Comparison of ENCODE assay signal across 29 cellular contexts in genomic region chr7:4783292-4783652, GRCh38.
"Had no signal": no experiment of that assay in that cellular context is flagged by ENCODE, and none has a peak within 500 bp of the region (broad histone marks: within the 10 kb centered on the region; RNA-seq: fewer than 3 reads in every experiment).

No MANE protein-coding gene starts in this region.

- H3K9me3 Mint-ChIP-seq: activated CD4-positive, alpha-beta memory T cell treated with anti-CD3 and anti-CD28 coated beads for 36 hours; activated CD4-positive, alpha-beta T cell treated with anti-CD3 and anti-CD28 coated beads, Interleukin-2, amount 10 ng/mL, durations not matched to agents 24 days and 14 days; activated naive CD4-positive, alpha-beta T cell treated with anti-CD3 and anti-CD28 coated beads for 36 hours; activated naive CD4-positive, alpha-beta T cell treated with anti-CD3 and anti-CD28 coated beads, Interleukin-2, amount 50 U/mL, for 24 hours; activated naive CD8-positive, alpha-beta T cell treated with anti-CD3 and anti-CD28 coated beads for 36 hours; activated naive CD8-positive, alpha-beta T cell treated with anti-CD3 and anti-CD28 coated beads, Interleukin-2, amount 50 U/mL, for 24 hours; activated T-helper 1 cell treated with anti-CD3 and anti-CD28 coated beads, Interleukin-12 subunit alpha, Interleukin-12 subunit beta, Interleukin-2, Interleukin-4 antibody, amounts not matched to agents 30 ng/mL and 10 ng/mL and 1 ng/mL, durations not matched to agents 14 hours and 24 hours and 36 hours; activated T-helper 2 cell treated with anti-CD3 and anti-CD28 coated beads, Interferon-gamma antibody, Interleukin-2, Interleukin-4, amounts not matched to agents 10 μg/mL and 5 μg/mL and 100 μg/mL, durations not matched to agents 14 hours and 24 hours and 36 hours; brain had no signal

- H3K4me1 ChIP-seq: ascending aorta, breast epithelium, colonic mucosa had no signal

- ATAC-seq: activated CD4-positive, alpha-beta T cell treated with anti-CD3 and anti-CD28 coated beads for 36 hours; activated CD8-positive, alpha-beta memory T cell treated with anti-CD3 and anti-CD28 coated beads, Interleukin-2, amount 10 ng/mL, durations not matched to agents 7 days and 5 days; activated CD8-positive, alpha-beta T cell treated with anti-CD3 and anti-CD28 coated beads, Interleukin-2, amount 10 ng/mL, durations not matched to agents 7 days and 5 days; activated naive CD8-positive, alpha-beta T cell treated with anti-CD3 and anti-CD28 coated beads, Interleukin-2, amount 50 U/mL, for 24 hours; gastroesophageal sphincter had no signal

- H3K27me3 Mint-ChIP-seq: activated CD4-positive, alpha-beta memory T cell treated with anti-CD3 and anti-CD28 coated beads for 36 hours; activated CD4-positive, alpha-beta T cell treated with anti-CD3 and anti-CD28 coated beads for 36 hours; activated CD4-positive, alpha-beta T cell treated with anti-CD3 and anti-CD28 coated beads, Interleukin-2, amount 10 ng/mL, durations not matched to agents 24 days and 14 days; activated CD8-positive, alpha-beta memory T cell treated with anti-CD3 and anti-CD28 coated beads, Interleukin-2, amount 10 ng/mL, durations not matched to agents 7 days and 5 days; activated naive CD4-positive, alpha-beta T cell treated with anti-CD3 and anti-CD28 coated beads, Interleukin-2, amount 50 U/mL, for 24 hours; activated naive CD8-positive, alpha-beta T cell treated with anti-CD3 and anti-CD28 coated beads for 36 hours; activated naive CD8-positive, alpha-beta T cell treated with anti-CD3 and anti-CD28 coated beads, Interleukin-2, amount 50 U/mL, for 24 hours had no signal

- H3K4me3 Mint-ChIP-seq: activated CD4-positive, alpha-beta memory T cell treated with anti-CD3 and anti-CD28 coated beads for 36 hours; activated CD4-positive, alpha-beta T cell treated with anti-CD3 and anti-CD28 coated beads for 36 hours; activated CD4-positive, alpha-beta T cell treated with anti-CD3 and anti-CD28 coated beads, Interleukin-2, amount 10 ng/mL, durations not matched to agents 24 days and 14 days; activated CD8-positive, alpha-beta memory T cell treated with anti-CD3 and anti-CD28 coated beads, Interleukin-2, amount 10 ng/mL, durations not matched to agents 7 days and 5 days; activated CD8-positive, alpha-beta T cell treated with anti-CD3 and anti-CD28 coated beads, Interleukin-2, amount 10 ng/mL, durations not matched to agents 7 days and 5 days; activated naive CD4-positive, alpha-beta T cell treated with anti-CD3 and anti-CD28 coated beads for 36 hours; activated naive CD4-positive, alpha-beta T cell treated with anti-CD3 and anti-CD28 coated beads, Interleukin-2, amount 50 U/mL, for 24 hours; activated naive CD8-positive, alpha-beta T cell treated with anti-CD3 and anti-CD28 coated beads for 36 hours; activated naive CD8-positive, alpha-beta T cell treated with anti-CD3 and anti-CD28 coated beads, Interleukin-2, amount 50 U/mL, for 24 hours; activated T-helper 1 cell treated with anti-CD3 and anti-CD28 coated beads, Interleukin-12 subunit alpha, Interleukin-12 subunit beta, Interleukin-2, Interleukin-4 antibody, amounts not matched to agents 30 ng/mL and 10 ng/mL and 1 ng/mL, durations not matched to agents 14 hours and 24 hours and 36 hours; brain had no signal

- H3K27ac Mint-ChIP-seq: activated CD4-positive, alpha-beta memory T cell treated with anti-CD3 and anti-CD28 coated beads for 36 hours; activated CD4-positive, alpha-beta T cell treated with anti-CD3 and anti-CD28 coated beads for 36 hours; activated CD4-positive, alpha-beta T cell treated with anti-CD3 and anti-CD28 coated beads, Interleukin-2, amount 10 ng/mL, durations not matched to agents 24 days and 14 days; activated CD8-positive, alpha-beta memory T cell treated with anti-CD3 and anti-CD28 coated beads, Interleukin-2, amount 10 ng/mL, durations not matched to agents 7 days and 5 days; activated CD8-positive, alpha-beta T cell treated with anti-CD3 and anti-CD28 coated beads, Interleukin-2, amount 10 ng/mL, durations not matched to agents 7 days and 5 days; activated naive CD4-positive, alpha-beta T cell treated with anti-CD3 and anti-CD28 coated beads for 36 hours; activated naive CD4-positive, alpha-beta T cell treated with anti-CD3 and anti-CD28 coated beads, Interleukin-2, amount 50 U/mL, for 24 hours; activated naive CD8-positive, alpha-beta T cell treated with anti-CD3 and anti-CD28 coated beads for 36 hours; activated naive CD8-positive, alpha-beta T cell treated with anti-CD3 and anti-CD28 coated beads, Interleukin-2, amount 50 U/mL, for 24 hours; activated T-helper 1 cell treated with anti-CD3 and anti-CD28 coated beads, Interleukin-12 subunit alpha, Interleukin-12 subunit beta, Interleukin-2, Interleukin-4 antibody, amounts not matched to agents 30 ng/mL and 10 ng/mL and 1 ng/mL, durations not matched to agents 14 hours and 24 hours and 36 hours; activated T-helper 2 cell treated with anti-CD3 and anti-CD28 coated beads, Interferon-gamma antibody, Interleukin-2, Interleukin-4, amounts not matched to agents 10 μg/mL and 5 μg/mL and 100 μg/mL, durations not matched to agents 14 hours and 24 hours and 36 hours; brain had no signal

- DNase-seq: activated CD4-positive, alpha-beta memory T cell treated with anti-CD3 and anti-CD28 coated beads for 36 hours; activated CD4-positive, alpha-beta T cell treated with anti-CD3 and anti-CD28 coated beads for 36 hours; activated CD4-positive, alpha-beta T cell treated with anti-CD3 and anti-CD28 coated beads, Interleukin-2, amount 10 ng/mL, durations not matched to agents 24 days and 14 days; activated CD4-positive, CD25-positive, alpha-beta regulatory T cell; activated CD4-positive, CD25-positive, alpha-beta regulatory T cell treated with anti-CD3 and anti-CD28 coated beads, Interleukin-2, amount 50 U/mL, for 72 hours; activated CD8-positive, alpha-beta memory T cell treated with anti-CD3 and anti-CD28 coated beads, Interleukin-2, amount 10 ng/mL, durations not matched to agents 7 days and 5 days; activated CD8-positive, alpha-beta memory T cell treated with anti-CD3 and anti-CD28 coated beads, Interleukin-2, amount 50 U/mL, for 4 hours; activated CD8-positive, alpha-beta T cell treated with anti-CD3 and anti-CD28 coated beads, Interleukin-2, amount 10 ng/mL, durations not matched to agents 7 days and 5 days; activated effector memory CD4-positive, alpha-beta T cell treated with anti-CD3 and anti-CD28 coated beads, Interleukin-2, amount 50 U/mL, for 16 hours; activated naive CD4-positive, alpha-beta T cell treated with anti-CD3 and anti-CD28 coated beads for 36 hours; activated naive CD8-positive, alpha-beta T cell treated with anti-CD3 and anti-CD28 coated beads for 36 hours; activated naive CD8-positive, alpha-beta T cell treated with anti-CD3 and anti-CD28 coated beads, Interleukin-2, amount 50 U/mL, for 24 hours; activated T-cell treated with anti-CD3 and anti-CD28 coated beads, Interleukin-2, amount 50 U/mL, for 1 hour; activated T-cell treated with anti-CD3 and anti-CD28 coated beads, Interleukin-2, amount 50 U/mL, for 48 hours; adrenal gland; amygdala; colonic mucosa; effector CD8-positive, alpha-beta T cell; esophagus squamous epithelium; foreskin melanocyte; T-helper 2 cell had no signal

- H3K27me3 ChIP-seq: adrenal gland, ascending aorta, breast epithelium, colonic mucosa, esophagus squamous epithelium, gastroesophageal sphincter had no signal

- H3K9me3 ChIP-seq: adrenal gland, ascending aorta, breast epithelium, colonic mucosa, esophagus squamous epithelium, gastroesophageal sphincter had no signal

- H3K4me3 ChIP-seq: adrenal gland, ascending aorta, breast epithelium, colonic mucosa, esophagus squamous epithelium, gastroesophageal sphincter had no signal

- H3K27ac ChIP-seq: adrenal gland, ascending aorta, breast epithelium, colonic mucosa, epithelial cell of prostate, esophagus squamous epithelium, gastroesophageal sphincter had no signal
